1 cellular context compared by ENCODE assay signal in genomic region chr21:17495680-17496079, GRCh38.
TF ChIP-seq lines count a peak whose summit lies in the region.

No MANE protein-coding gene starts in this region.

TF ChIP-seq in Ishikawa, 13 proteins besides CTCF, POLR2A, EP300 and RAD21:
- TF ChIP-seq, protein P1, sequence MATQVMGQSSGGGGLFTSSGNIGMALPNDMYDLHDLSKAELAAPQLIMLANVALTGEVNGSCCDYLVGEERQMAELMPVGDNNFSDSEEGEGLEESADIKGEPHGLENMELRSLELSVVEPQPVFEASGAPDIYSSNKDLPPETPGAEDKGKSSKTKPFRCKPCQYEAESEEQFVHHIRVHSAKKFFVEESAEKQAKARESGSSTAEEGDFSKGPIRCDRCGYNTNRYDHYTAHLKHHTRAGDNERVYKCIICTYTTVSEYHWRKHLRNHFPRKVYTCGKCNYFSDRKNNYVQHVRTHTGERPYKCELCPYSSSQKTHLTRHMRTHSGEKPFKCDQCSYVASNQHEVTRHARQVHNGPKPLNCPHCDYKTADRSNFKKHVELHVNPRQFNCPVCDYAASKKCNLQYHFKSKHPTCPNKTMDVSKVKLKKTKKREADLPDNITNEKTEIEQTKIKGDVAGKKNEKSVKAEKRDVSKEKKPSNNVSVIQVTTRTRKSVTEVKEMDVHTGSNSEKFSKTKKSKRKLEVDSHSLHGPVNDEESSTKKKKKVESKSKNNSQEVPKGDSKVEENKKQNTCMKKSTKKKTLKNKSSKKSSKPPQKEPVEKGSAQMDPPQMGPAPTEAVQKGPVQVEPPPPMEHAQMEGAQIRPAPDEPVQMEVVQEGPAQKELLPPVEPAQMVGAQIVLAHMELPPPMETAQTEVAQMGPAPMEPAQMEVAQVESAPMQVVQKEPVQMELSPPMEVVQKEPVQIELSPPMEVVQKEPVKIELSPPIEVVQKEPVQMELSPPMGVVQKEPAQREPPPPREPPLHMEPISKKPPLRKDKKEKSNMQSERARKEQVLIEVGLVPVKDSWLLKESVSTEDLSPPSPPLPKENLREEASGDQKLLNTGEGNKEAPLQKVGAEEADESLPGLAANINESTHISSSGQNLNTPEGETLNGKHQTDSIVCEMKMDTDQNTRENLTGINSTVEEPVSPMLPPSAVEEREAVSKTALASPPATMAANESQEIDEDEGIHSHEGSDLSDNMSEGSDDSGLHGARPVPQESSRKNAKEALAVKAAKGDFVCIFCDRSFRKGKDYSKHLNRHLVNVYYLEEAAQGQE (IDR thresholded peaks at IDR 0.05; ENCODE audit: low read depth) = no peak
- TF ChIP-seq TCF12 (IDR thresholded peaks at IDR 0.05; ENCODE audit: low read depth) = 0 out of 2 replicates have a peak, but pooled peaks have one; percentile 22
- peak; percentile 52 for TF ChIP-seq NFIC (IDR thresholded peaks at IDR 0.05)
- TF ChIP-seq TEAD4 (IDR thresholded peaks at IDR 0.05) = peak; percentile 46; the same call in 1 of the 2 replicates
